In the genomic region with DNA sequence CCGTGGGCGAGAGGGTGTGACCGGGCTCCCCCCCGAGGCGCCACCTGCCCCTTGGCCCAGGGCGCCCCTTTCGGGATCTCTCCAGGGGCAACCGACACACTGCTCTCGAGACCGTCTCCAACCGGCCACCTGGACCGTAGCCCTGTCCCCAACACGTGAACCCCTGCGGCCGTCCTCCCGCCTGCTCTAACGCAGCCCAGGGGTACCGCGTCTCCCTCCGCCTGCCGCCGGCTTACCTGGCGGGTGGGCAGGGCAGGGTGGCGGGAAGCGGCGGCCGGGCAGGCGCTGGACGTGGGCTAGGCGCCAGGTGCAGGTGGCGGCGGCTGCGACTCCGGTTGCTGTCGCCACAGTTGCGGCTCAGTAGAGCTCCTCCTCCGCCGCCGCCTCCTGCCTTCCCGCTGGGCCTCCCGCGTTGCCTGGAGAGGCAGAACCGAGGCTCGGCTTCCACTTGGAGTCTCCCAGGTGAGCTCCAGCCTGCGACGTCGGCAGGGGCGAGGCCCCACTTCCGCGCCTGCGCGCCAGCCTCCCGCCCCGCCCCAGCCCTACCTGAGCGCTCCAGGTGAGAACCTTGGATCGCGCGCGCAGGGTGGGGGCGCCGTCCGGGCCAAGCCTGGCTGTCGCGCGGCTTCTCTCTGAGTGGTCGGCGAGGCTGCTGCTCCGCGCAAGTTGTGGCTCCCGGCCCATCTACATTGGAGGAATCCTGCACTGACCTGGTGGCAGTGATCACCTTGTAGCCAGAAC, we compare ENCODE assay signal across 8 cellular contexts. TPM values are rescaled to one million over a fixed set of nuclear protein-coding genes. Genes with fewer than 3 reads are reported as not detected.
DNase-seq lines count a peak whose midpoint lies in the region; ATAC-seq and TF ChIP-seq lines count a peak whose summit lies in the region.

Gene GALNT3, minus strand, starts transcription at position 469 of the 741 bp plus-strand sequence. CDS start 23,547 bp downstream, outside the sequence.

- intact Hi-C loops in colonic mucosa (cut with DNase I): no loop called here
- intact Hi-C loops in lower leg skin (cut with DNase I; ENCODE audit: low total_unique reads): no loop called here

- H4K20me1 ChIP-seq in DOHH2 (ENCODE audit: control insufficient read depth, insufficient read depth, low read depth, low read length): no peaks in the 10 kb centered on the region

- ATAC-seq in GM21576 (IDR thresholded peaks at IDR 0.05; ENCODE audit: unreplicated experiment): peak; percentile 26
- ATAC-seq in stimulated activated naive CD8-positive, alpha-beta T cell treated with anti-CD3 and anti-CD28 coated beads, Interleukin-15, Interleukin-2, amounts not matched to agents 100 U/mL and 50 U/mL, for 24 hours: peak; percentile 26

- no peak for TF ChIP-seq CTCF in DOHH2 (IDR thresholded peaks at IDR 0.05; ENCODE audit: low read depth, low read length, poor library complexity, severe bottlenecking)
- TF ChIP-seq CTCF in WI38 (IDR thresholded peaks at IDR 0.05; ENCODE audit: low read depth, low read length): no peak
- no peak for TF ChIP-seq CTCF in colonic mucosa (IDR thresholded peaks at IDR 0.05)
- no peak for TF ChIP-seq CTCF in lower leg skin (IDR thresholded peaks at IDR 0.05)

- peaks cover 5% of the 10 kb centered on the region; the same call in 1 of the 2 replicates for H3F3A ChIP-seq in DOHH2 (ENCODE audit: control insufficient read depth, insufficient read depth)

- H3K4me3 ChIP-seq in DOHH2 (ENCODE audit: low read length) (peak within 1 kb of the TSS; percentile 74), WI38 (ENCODE audit: low read depth, low read length) (0 out of 2 replicates have a peak within 1 kb of the TSS, but pooled peaks have one; percentile 7), colonic mucosa (peak within 1 kb of the TSS; percentile 64), lower leg skin (ENCODE audit: low read depth, poor library complexity, severe bottlenecking) (peak within 1 kb of the TSS; percentile 53)
- H3K4me3 ChIP-seq in Jurkat, Clone E6-1 (ENCODE audit: low read length): peak within 1 kb of the TSS; percentile 37

- H3K27ac ChIP-seq in DOHH2 (ENCODE audit: low read depth, low read length) (no peak within 1 kb of the TSS), colonic mucosa (peak within 1 kb of the TSS; percentile 88)

- peaks cover 22% of the 10 kb centered on the region for H3K4me1 ChIP-seq in DOHH2 (ENCODE audit: control insufficient read depth, low read length)
- H3K4me1 ChIP-seq in colonic mucosa: no peaks in the 10 kb centered on the region

- H3K9me2 ChIP-seq in DOHH2 (replicated peaks; ENCODE audit: control insufficient read depth, low read length): no peaks in the 10 kb centered on the region

- H3K9me3 ChIP-seq in DOHH2 (ENCODE audit: control insufficient read depth, insufficient read depth, low read length): no peaks in the 10 kb centered on the region
- H3K9me3 ChIP-seq in colonic mucosa: no peaks in the 10 kb centered on the region

- H3K4me2 ChIP-seq in DOHH2 (ENCODE audit: low read length): peak within 1 kb of the TSS; percentile 73

- peak within 1 kb of the TSS; percentile 93 to 95 for H3K9ac ChIP-seq in colonic mucosa (ENCODE audit: low read depth in 2 of 2, low read length in 2 of 2)

- TF ChIP-seq POLR2A in lower leg skin (IDR thresholded peaks at IDR 0.05): no peak

- no peak for DNase-seq in Jurkat, Clone E6-1 (ENCODE audit: low read depth, low spot score)
- DNase-seq in colonic mucosa: peak; percentile 95
- peak; percentile 73 to 91 for DNase-seq in lower leg skin (ENCODE audit: low spot score in 2 of 2)
- DNase-seq in stimulated activated naive CD8-positive, alpha-beta T cell treated with anti-CD3 and anti-CD28 coated beads, Interleukin-15, Interleukin-2, amounts not matched to agents 100 U/mL and 50 U/mL, for 24 hours: peak; percentile 38
- no peak for DNase-seq in NCI-H524 treated with DMSO at 0.1 percent for 48 hours (lab: John Stamatoyannopoulos, UW)

- 1 to 19% methylated on average over 11 to 39 of the region's 70 CpGs for WGBS in lower leg skin, 2 donors

- H3K36me3 ChIP-seq in DOHH2 (ENCODE audit: control insufficient read depth, low read length) (no peaks in the 10 kb centered on the region), colonic mucosa (no peaks in the 10 kb centered on the region)

- peaks cover 17% of the 10 kb centered on the region for H3K27me3 ChIP-seq in DOHH2 (ENCODE audit: control insufficient read depth, low read length)
- no peaks in the 10 kb centered on the region for H3K27me3 ChIP-seq in colonic mucosa

- H3K79me2 ChIP-seq in DOHH2 (ENCODE audit: control insufficient read depth, low read length): no peaks in the 10 kb centered on the region

RNA-seq across cellular contexts. Expression of gene GALNT3, which starts in this region (rescaled TPM):
- 5.4 TPM for polyA plus RNA-seq in Jurkat, Clone E6-1 (2012; ENCODE audit: insufficient read depth, insufficient read length)
- total RNA-seq in colonic mucosa: 100 to 1,000 TPM in 1 of 2 donors, 10 to 100 TPM in 1; 86.2 to 117 TPM
- total RNA-seq in lower leg skin: 10 to 100 TPM; 14.2 to 30.9 (median 18.2) TPM

Comparison
In these comparisons a context has a peak if more than half of its experiments do, and no peak if none do; other contexts are left out.
1. H3K4me3 ChIP-seq: peak in every context shown above with its lines; median percentile 74 in DOHH2; 64 in colonic mucosa; 53 in lower leg skin; 37 in Jurkat, Clone E6-1; 7 in WI38.
2. DNase-seq: peak in colonic mucosa (single experiment), lower leg skin (2 of 2) and stimulated activated naive CD8-positive, alpha-beta T cell treated with anti-CD3 and anti-CD28 coated beads, Interleukin-15, Interleukin-2, amounts not matched to agents 100 U/mL and 50 U/mL, for 24 hours (single experiment); none in Jurkat, Clone E6-1 (single experiment) and NCI-H524 treated with DMSO at 0.1 percent for 48 hours (single experiment).